8 cellular contexts compared by ENCODE assay signal in genomic region chr2:65055427-65056214, GRCh38. TPM values are rescaled to one million over a fixed set of nuclear protein-coding genes. Genes with fewer than 3 reads are reported as not detected.
DNase-seq lines count a peak whose midpoint lies in the region; ATAC-seq, FAIRE-seq and TF ChIP-seq lines count a peak whose summit lies in the region.

No MANE protein-coding gene starts in this region.

- DNase-seq in CD14-positive monocyte (ENCODE audit: low spot score) (no peak), OCI-LY7 (ENCODE audit: low spot score) (peak; percentile 80), GM12878 (ENCODE audit: low read depth, low spot score) (no peak), UCSD-AML1 (lab: John Stamatoyannopoulos, UW; ENCODE audit: unreplicated experiment) (no peak)
- DNase-seq in stimulated activated CD8-positive, alpha-beta memory T cell treated with anti-CD3 and anti-CD28 coated beads, Interleukin-4, amount 100 ng/mL, for 4 hours (ENCODE audit: low read depth in 2 of 2, low spot score in 1 of 2) = peak; percentile 21 to 24

- peak; percentile 13 for FAIRE-seq in GM12878 (lab: Jason Lieb, UNC)

- H3K4me2 ChIP-seq in OCI-LY7 (ENCODE audit: low read length) (peak overlapping the region; percentile 88), GM12878 (ENCODE audit: control insufficient read depth, insufficient read depth) (peak overlapping the region; percentile 100)

- no peak for TF ChIP-seq CTCF in CD14-positive monocyte (IDR thresholded peaks at IDR 0.05)
- no peak for TF ChIP-seq CTCF in OCI-LY7 (conservative IDR thresholded peaks at IDR 0.05; ENCODE audit: low read length)
- no peak for TF ChIP-seq CTCF in GM12878 (IDR thresholded peaks at IDR 0.05 in 2 of 3, conservative IDR thresholded peaks at IDR 0.05 in 1 of 3; ENCODE audit: control insufficient read depth in 2 of 3, extremely low read depth in 1 of 3, insufficient read depth in 1 of 3, low read depth in 3 of 3, low read length in 3 of 3)

- TSS peak; percentile 54 for BruUV-seq in OCI-LY7 (replicated peaks; lab: Mats Ljungman, UMichigan)
- BruUV-seq in GM12878 (replicated peaks; lab: Mats Ljungman, UMichigan) = TSS peak; percentile 69

- H3K9me2 ChIP-seq in OCI-LY7 (ENCODE audit: insufficient read depth, low read length) = no peaks in the 10 kb centered on the region

- peak overlapping the region; percentile 56 for H3K27ac ChIP-seq in OCI-LY7 (ENCODE audit: low read depth, low read length, poor library complexity, severe bottlenecking)
- peak overlapping the region; percentile 63 for H3K27ac ChIP-seq in GM12878 (ENCODE audit: control insufficient read depth, insufficient read depth)
- H3K27ac ChIP-seq in layer of hippocampus (ENCODE audit: low read depth, low read length) = peak overlapping the region; percentile 80

- peak overlapping the region; percentile 82 for H3K4me3 ChIP-seq in OCI-LY7 (ENCODE audit: low read depth, low read length, poor library complexity, severe bottlenecking)
- peak overlapping the region; percentile 62 for H3K4me3 ChIP-seq in GM12878

- H3K27me3 ChIP-seq in GM12878 (replicated peaks in 1 of 2; ENCODE audit: control insufficient read depth in 2 of 2, insufficient read depth in 2 of 2, low read length in 1 of 2) (no peaks in the 10 kb centered on the region), layer of hippocampus (ENCODE audit: control insufficient read depth, insufficient read depth, low read length) (no peaks in the 10 kb centered on the region)

- RAD21 ChIA-PET in GM12878 (lab: Charles Lee; ENCODE audit: unreplicated experiment) = interaction anchor here (0.6 to 5.5 kb wide), 27 partner anchors 9 to 727 kb away, joined by 3 to 58 read pairs (median 5); partner anchors contain the start of genes ACTR2, AFTPH and RAB1A

- 11% methylated on average over 39 of the region's 41 CpGs for WGBS in GM12878 (ENCODE audit: insufficient coverage, insufficient replicate concordance, low lambda C conversion rate, missing lambda C conversion rate)

- TF ChIP-seq RAD21 in GM12878 (IDR thresholded peaks at IDR 0.05; ENCODE audit: insufficient read depth, low read depth, low read length) = no peak

- TF ChIP-seq POLR2A in GM12878 (IDR thresholded peaks at IDR 0.05; ENCODE audit: low read depth, low read length) = no peak

- H3K4me3 Mint-ChIP-seq in CD14-positive monocyte = peak overlapping the region; percentile 97 to 99

- CTCF ChIA-PET in OCI-LY7 (lab: Charles Lee; ENCODE audit: unreplicated experiment) (interaction anchor here (0.5 to 1.6 kb wide), 9 partner anchors 9 to 352 kb away, joined by 3 to 11 read pairs (median 4); no protein-coding TSS in a partner anchor), GM12878 (lab: Yijun Ruan, JAX) (interaction anchor here (0.6 to 4.5 kb wide), 19 partner anchors 9 to 725 kb away, joined by 3 to 46 read pairs (median 4); partner anchors contain the start of gene ACTR2)

- H2AFZ ChIP-seq in OCI-LY7 (ENCODE audit: low read length) (peak overlapping the region; percentile 52; the same call in 1 of the 2 replicates), GM12878 (ENCODE audit: control insufficient read depth, low read depth, low read length) (peak overlapping the region; percentile 92)

- H3K36me3 Mint-ChIP-seq in CD14-positive monocyte = peaks cover 0 to 4% of the 10 kb centered on the region in 2 donors

- in situ Hi-C loops in GM12878 (cut with MboI) = no loop called here

- H4K20me1 ChIP-seq in OCI-LY7 (ENCODE audit: insufficient read depth, low read length) = no peaks in the 10 kb centered on the region
- no peaks in the 10 kb centered on the region for H4K20me1 ChIP-seq in GM12878 (ENCODE audit: control insufficient read depth, insufficient read depth)

- peak overlapping the region; percentile 55; the same call in 1 of the 2 replicates for H3K9ac ChIP-seq in GM12878 (ENCODE audit: control insufficient read depth, insufficient read depth, low read length)

- H3K4me1 Mint-ChIP-seq in CD14-positive monocyte = peaks cover 60% of the 10 kb centered on the region

- peak overlapping the region; percentile 82 to 95 (median 92) for H3K27ac Mint-ChIP-seq in CD14-positive monocyte

- POLR2A ChIA-PET in OCI-LY7 (lab: Charles Lee) (interaction anchor here (0.6 to 3.4 kb wide), 34 partner anchors 8 to 518 kb away, joined by 3 to 25 read pairs (median 4); partner anchors contain the start of gene RAB1A), GM12878 (lab: Charles Lee) (interaction anchor here (0.7 to 3.8 kb wide), 17 partner anchors 9 to 602 kb away, joined by 3 to 18 read pairs (median 4); partner anchors contain the start of genes ACTR2 and RAB1A)

- H3K9me3 Mint-ChIP-seq in CD14-positive monocyte = peaks cover 0 to 2% (median 0%) of the 10 kb centered on the region in 7 donors

- H3K27me3 Mint-ChIP-seq in CD14-positive monocyte (ENCODE audit: low read depth in 3 of 3) = peaks cover 0 to 2% (median 1%) of the 10 kb centered on the region in 3 donors

- H3K9me3 ChIP-seq in OCI-LY7 (ENCODE audit: low read length) = peaks cover 16% of the 10 kb centered on the region; the same call in 1 of the 2 replicates
- H3K9me3 ChIP-seq in GM12878 (replicated peaks; ENCODE audit: control insufficient read depth, insufficient read depth, low read length) = peaks cover 5% of the 10 kb centered on the region; the same call in 2 of the 3 replicates

- H3K4me1 ChIP-seq in OCI-LY7 (ENCODE audit: insufficient read depth, low read length, poor library complexity, severe bottlenecking) (peaks cover 68% of the 10 kb centered on the region), GM12878 (ENCODE audit: control insufficient read depth, insufficient read depth, low read length) (peaks cover 47% of the 10 kb centered on the region)

- TF ChIP-seq EP300 in GM12878 (IDR thresholded peaks at IDR 0.05; ENCODE audit: borderline replicate concordance in 1 of 2, control insufficient read depth in 1 of 2, low read depth in 2 of 2, low read length in 2 of 2) = no peak

- peaks cover 18% of the 10 kb centered on the region for H3K36me3 ChIP-seq in OCI-LY7 (ENCODE audit: insufficient read depth, low read length)
- no peaks in the 10 kb centered on the region for H3K36me3 ChIP-seq in GM12878 (ENCODE audit: control insufficient read depth in 2 of 2, insufficient read depth in 2 of 2, low read length in 1 of 2)

- intact Hi-C loops in CD14-positive monocyte (cut with micrococcal nuclease) = no loop called here
- intact Hi-C loops in OCI-LY7 (cut with micrococcal nuclease; ENCODE audit: unreplicated experiment) = loop anchor here (5.0 kb wide), 2 partner anchors 382 to 502 kb away; no protein-coding TSS in a partner anchor
- intact Hi-C loops in GM12878 (cut with micrococcal nuclease; ENCODE audit: unreplicated experiment) = loop anchor here (2.0 kb wide), 1 partner anchor 171 kb away; the partner anchor contains the start of gene ACTR2

- SMC1A ChIA-PET in GM12878 (lab: Charles Lee; ENCODE audit: uncharacterized antibody, unreplicated experiment) = interaction anchor here (0.6 to 5.5 kb wide), 21 partner anchors 9 to 725 kb away, joined by 3 to 36 read pairs (median 4); partner anchors contain the start of genes RAB1A and SERTAD2

- H3K79me2 ChIP-seq in OCI-LY7 (ENCODE audit: insufficient read depth, low read depth, low read length) = peaks cover 21% of the 10 kb centered on the region; the same call in 1 of the 2 replicates
- peaks cover 4% of the 10 kb centered on the region for H3K79me2 ChIP-seq in GM12878 (ENCODE audit: control insufficient read depth, insufficient read depth, low read length)

- ATAC-seq in GM19025 (IDR thresholded peaks at IDR 0.05; ENCODE audit: low read depth, unreplicated experiment) = peak; percentile 16
- ATAC-seq in HG03135 (IDR thresholded peaks at IDR 0.05; ENCODE audit: unreplicated experiment) = peak; percentile 33
- peak; percentile 37 for ATAC-seq in GM12878

TF ChIP-seq in GM12878, 131 proteins besides CTCF, POLR2A, EP300 and RAD21 (continues in another document):
- 0 out of 2 replicates have a peak, but pooled peaks have one; percentile 14 for TF ChIP-seq EED (IDR thresholded peaks at IDR 0.05; ENCODE audit: low read depth)
- TF ChIP-seq SMAD1 (IDR thresholded peaks at IDR 0.05; ENCODE audit: low read depth, partially characterized antibody) = no peak
- no peak for TF ChIP-seq BCL11A (IDR thresholded peaks at IDR 0.05; ENCODE audit: low read depth, low read length)
- 0 out of 2 replicates have a peak, but pooled peaks have one; percentile 64 for TF ChIP-seq CHD1 (IDR thresholded peaks at IDR 0.05; ENCODE audit: low read depth, low read length)
- no peak; the same call in 1 of the 2 replicates for TF ChIP-seq POLR2AphosphoS2 (IDR thresholded peaks at IDR 0.05; ENCODE audit: low read depth, low read length)
- peak; percentile 69; the same call in 1 of the 2 replicates for TF ChIP-seq MXI1 (IDR thresholded peaks at IDR 0.05; ENCODE audit: low read depth, low read length)

RNA-seq across cellular contexts. Expression of gene CEP68, which starts 0.6 kb away (rescaled TPM):
- polyA plus RNA-seq in CD14-positive monocyte (1 to 10 TPM; 2.5 to 2.8 TPM), GM12878 (2011; rRNA removed) (6.2 and 6.5 TPM in 2 replicates), GM12878 (2014; fragmentation: Illumina TruSeq; extraction: Trizol) (7.6 and 7.7 TPM in 2 replicates), GM12878 (2014; fragmentation: Nextera tagmentation; extraction: Ambion mirVana) (1 to 10 TPM; 1.1 to 2.2 TPM), GM12878 (2014; rRNA removed) (6.1 and 6.5 TPM in 2 replicates), GM12878 (2016; fragmentation: Nextera tagmentation; extraction: Ambion mirVana) (10 to 100 TPM in 1 of 2 experiments, 1 to 10 TPM in 1; 9.7 to 11.1 TPM)
- 7.3 and 8.7 TPM in 2 replicates for total RNA-seq in OCI-LY7 (2014; rRNA removed; shearing (Covaris generic))
- total RNA-seq in OCI-LY7 (2022) (17.1 and 21.7 TPM in 2 replicates), GM12878 (2014; rRNA removed) (6.9 and 7.6 TPM in 2 replicates), GM12878 (2014; rRNA removed; fragmentation: Illumina TruSeq; extraction: Trizol) (7.2 and 7.8 TPM in 2 replicates), GM12878 (2021) (10.8 and 11.1 TPM in 2 replicates)
- 45.8 and 53.3 TPM in 2 replicates for total RNA-seq in GM12878 (2013; cell fraction: nucleolus; rRNA removed)
- 2.7 TPM for polyA plus RNA-seq in GM12878 (2011; ENCODE audit: low read depth)
- 4.2 and 4.8 TPM in 2 replicates for polyA plus RNA-seq in GM12878 (2011; cell fraction: cytosol; rRNA removed)
- polyA plus RNA-seq in GM12878 (2011; cell fraction: nucleus; rRNA removed) = 8.9 and 9.9 TPM in 2 replicates
- 4.8 and 6.5 TPM in 2 replicates for polyA plus RNA-seq in GM12878 (2012)
- 8.5 and 13.7 TPM in 2 replicates for polyA minus RNA-seq in GM12878 (2011; rRNA and poly(A)+ RNA removed)
- polyA minus RNA-seq in GM12878 (2011; cell fraction: cytosol; rRNA and poly(A)+ RNA removed) = 2.7 and 4.9 TPM in 2 replicates
- 8.3 and 10.1 TPM in 2 replicates for polyA minus RNA-seq in GM12878 (2011; cell fraction: nucleus; rRNA and poly(A)+ RNA removed)

Comparison
In these comparisons a context has a peak if more than half of its experiments do, and no peak if none do; other contexts are left out.
1. DNase-seq: peak in OCI-LY7 (single experiment) and stimulated activated CD8-positive, alpha-beta memory T cell treated with anti-CD3 and anti-CD28 coated beads, Interleukin-4, amount 100 ng/mL, for 4 hours (2 of 2); none in CD14-positive monocyte (single experiment), GM12878 (single experiment) and UCSD-AML1 (single experiment).
2. intact Hi-C loops: an anchor here in OCI-LY7 (5.0 kb wide) and GM12878 (2.0 kb wide); none called in CD14-positive monocyte.
3. Peak in every context shown above with its lines, with median percentiles within 50 percentile points of each other: ATAC-seq and H3K27ac ChIP-seq.